ENCODE assay signal across 10 cellular contexts in the genomic region with DNA sequence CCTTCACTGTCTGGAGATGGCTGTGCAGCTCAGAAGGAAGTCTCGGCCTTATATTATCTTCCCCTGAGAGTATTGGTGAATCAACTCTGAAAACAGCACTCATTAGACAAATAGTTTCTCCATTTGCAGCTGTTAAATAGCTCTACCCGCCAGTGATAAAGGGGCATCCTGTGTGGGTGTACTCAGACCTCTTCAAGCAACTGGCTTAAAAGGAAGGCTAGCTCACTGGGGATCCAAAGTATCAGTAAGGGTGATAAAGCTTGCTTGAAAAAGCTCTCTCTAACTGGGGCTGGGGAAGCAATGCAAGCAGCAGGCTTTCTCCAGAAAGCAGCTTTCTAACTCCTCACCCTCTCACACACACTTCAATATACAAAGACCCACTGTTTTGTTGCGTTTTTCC.
DNase-seq lines count a peak whose midpoint lies in the region; ATAC-seq and TF ChIP-seq lines count a peak whose summit lies in the region.
"Had no signal": no experiment of that assay in that cellular context is flagged by ENCODE, and none has a peak within 500 bp of the region (broad histone marks: within the 10 kb centered on the region; RNA-seq: fewer than 3 reads in every experiment).

No MANE protein-coding gene starts in this region.

- peaks cover 6% of the 10 kb centered on the region for H3K36me3 Mint-ChIP-seq in CD8-positive, alpha-beta T cell
- H3K36me3 Mint-ChIP-seq in activated naive CD8-positive, alpha-beta T cell: peaks cover 5% of the 10 kb centered on the region

- no peak for DNase-seq in CD8-positive, alpha-beta T cell
- no peak for DNase-seq in SW480 (ENCODE audit: low spot score)
- DNase-seq in posterior cingulate gyrus: no peak
- no peak for DNase-seq in germinal center (ENCODE audit: low spot score)
- DNase-seq in NCI-H2196 treated with DMSO at 0.1 percent for 48 hours (lab: John Stamatoyannopoulos, UW; ENCODE audit: unreplicated experiment): no peak
- DNase-seq: cortex of kidney, left ventricle myocardium superior had no signal

- peak overlapping the region; percentile 42 for H3K4me3 Mint-ChIP-seq in CD8-positive, alpha-beta T cell
- H3K4me3 Mint-ChIP-seq in activated naive CD8-positive, alpha-beta T cell: peak overlapping the region; percentile 18

- no peaks in the 10 kb centered on the region for H3K36me3 ChIP-seq in CD8-positive, alpha-beta T cell (ENCODE audit: insufficient read depth, low read length)

- no peak for ATAC-seq in CD8-positive, alpha-beta T cell
- ATAC-seq in HG03103 (IDR thresholded peaks at IDR 0.05; ENCODE audit: low read depth, unreplicated experiment): peak; percentile 31
- ATAC-seq: left ventricle myocardium superior had no signal

- peaks cover 25% of the 10 kb centered on the region for H3K4me1 ChIP-seq in CD8-positive, alpha-beta T cell (ENCODE audit: insufficient read depth, low read length)

- POLR2A ChIA-PET in CD8-positive, alpha-beta T cell (lab: Charles Lee): interaction anchor here (0.6 to 1.2 kb wide), 2 partner anchors 10 to 12 kb away, joined by 3 to 4 read pairs; no protein-coding TSS in a partner anchor

- peak overlapping the region; percentile 94 for H3K27ac Mint-ChIP-seq in CD8-positive, alpha-beta T cell
- H3K27ac Mint-ChIP-seq in activated naive CD8-positive, alpha-beta T cell: peak overlapping the region; percentile 100

- no peaks in the 10 kb centered on the region for H3K27me3 ChIP-seq in CD8-positive, alpha-beta T cell (ENCODE audit: insufficient read depth, low read length)

- no peak overlapping the region for H3K27ac ChIP-seq in CD8-positive, alpha-beta T cell (ENCODE audit: low read depth, low read length)

- H3K27me3 Mint-ChIP-seq in CD8-positive, alpha-beta T cell (ENCODE audit: low read depth): peaks cover 6% of the 10 kb centered on the region
- no peaks in the 10 kb centered on the region for H3K27me3 Mint-ChIP-seq in activated naive CD8-positive, alpha-beta T cell

- TF ChIP-seq CTCF in CD8-positive, alpha-beta T cell (IDR thresholded peaks at IDR 0.05): no peak

- H3K9me3 Mint-ChIP-seq in CD8-positive, alpha-beta T cell: no peaks in the 10 kb centered on the region
- no peaks in the 10 kb centered on the region for H3K9me3 Mint-ChIP-seq in activated naive CD8-positive, alpha-beta T cell (ENCODE audit: low read depth)

- TF ChIP-seq POLR2A in GM19099 (IDR thresholded peaks at IDR 0.05; ENCODE audit: extremely low read depth, insufficient read length, low read depth): peak; percentile 48

- intact Hi-C loops in CD8-positive, alpha-beta T cell (cut with DNase I, micrococcal nuclease): loop anchor here (5.0 to 10.0 kb wide), 3 partner anchors 81 to 839 kb away; a partner anchor contains a TSS
- intact Hi-C loops in posterior cingulate gyrus (cut with DNase I): no loop called here

- H3K4me3 ChIP-seq in CD8-positive, alpha-beta T cell (ENCODE audit: low read depth, low read length): no peak overlapping the region

- H3K9me3 ChIP-seq in CD8-positive, alpha-beta T cell (ENCODE audit: low read length): no peaks in the 10 kb centered on the region

- CTCF ChIA-PET in CD8-positive, alpha-beta T cell (lab: Charles Lee): interaction anchor here (1.0 to 1.2 kb wide), 2 partner anchors 20 to 25 kb away, joined by 4 to 5 read pairs; no protein-coding TSS in a partner anchor

- H3K4me1 Mint-ChIP-seq in CD8-positive, alpha-beta T cell (ENCODE audit: low read depth): peaks cover 61% of the 10 kb centered on the region
- H3K4me1 Mint-ChIP-seq in activated naive CD8-positive, alpha-beta T cell (ENCODE audit: low read depth): peaks cover 52% of the 10 kb centered on the region
